ENCODE assay signal across 35 cellular contexts in the genomic region with DNA sequence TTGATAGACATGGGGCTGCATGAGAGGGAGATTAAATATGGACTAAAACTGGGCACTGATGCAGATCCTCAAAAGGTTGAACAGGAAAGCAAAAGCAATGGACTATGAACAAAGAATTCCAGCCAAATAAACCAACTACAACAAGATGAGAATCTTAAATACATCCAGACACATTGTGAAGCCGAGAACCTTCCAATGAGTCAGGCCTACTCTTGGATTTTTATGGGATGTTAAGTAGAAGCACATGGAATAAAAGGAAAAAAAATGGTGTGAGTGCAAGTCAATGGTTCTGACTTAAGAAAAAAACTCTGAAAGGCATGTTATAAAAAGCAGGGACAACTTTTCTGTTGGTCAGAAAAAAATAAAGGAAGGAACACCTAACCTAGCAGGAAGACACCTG.
"Had no signal": no experiment of that assay in that cellular context is flagged by ENCODE, and none has a peak within 500 bp of the region (broad histone marks: within the 10 kb centered on the region; RNA-seq: fewer than 3 reads in every experiment).

No MANE protein-coding gene starts in this region.

- H3K4me1 ChIP-seq: left lung, lower lobe of right lung, pancreas, prostate gland, thyroid gland, upper lobe of right lung had no signal

- H3K9me3 ChIP-seq: left lung, lower lobe of right lung, pancreas, prostate gland, thyroid gland, upper lobe of right lung had no signal

- H3K27ac ChIP-seq: brain microvascular endothelial cell, coronary artery, left lung, lower lobe of right lung, pancreas, prostate gland, thyroid gland, upper lobe of right lung, WERI-Rb-1 had no signal

- H3K27me3 Mint-ChIP-seq: activated CD4-positive, alpha-beta memory T cell treated with anti-CD3 and anti-CD28 coated beads for 36 hours; activated CD4-positive, alpha-beta T cell treated with anti-CD3 and anti-CD28 coated beads, Interleukin-2, amount 10 ng/mL, durations not matched to agents 24 days and 14 days; activated naive CD8-positive, alpha-beta T cell treated with anti-CD3 and anti-CD28 coated beads, Interleukin-2, amount 10 ng/mL, durations not matched to agents 7 days and 5 days; effector memory CD8-positive, alpha-beta T cell; naive thymus-derived CD8-positive, alpha-beta T cell; stimulated activated naive CD8-positive, alpha-beta T cell treated with anti-CD3 and anti-CD28 coated beads, Interleukin-15, Interleukin-2, amounts not matched to agents 100 ng/mL and 50 ng/mL, for 24 hours had no signal

- H3K27me3 ChIP-seq: brain microvascular endothelial cell, left lung, pancreas, thyroid gland, upper lobe of right lung had no signal

- DNase-seq: activated CD4-positive, alpha-beta memory T cell treated with anti-CD3 and anti-CD28 coated beads for 36 hours; activated CD4-positive, alpha-beta T cell treated with anti-CD3 and anti-CD28 coated beads, Interleukin-2, amount 10 ng/mL, durations not matched to agents 24 days and 14 days; activated CD4-positive, CD25-positive, alpha-beta regulatory T cell treated with anti-CD3 and anti-CD28 coated beads, Interleukin-2, amount 50 U/mL, for 72 hours; activated CD8-positive, alpha-beta memory T cell treated with anti-CD3 and anti-CD28 coated beads, Interleukin-2, amount 50 U/mL, for 4 hours; activated effector memory CD4-positive, alpha-beta T cell treated with anti-CD3 and anti-CD28 coated beads, Interleukin-2, amount 50 U/mL, for 16 hours; activated naive CD4-positive, alpha-beta T cell treated with anti-CD3 and anti-CD28 coated beads for 36 hours; activated naive CD8-positive, alpha-beta T cell treated with anti-CD3 and anti-CD28 coated beads, Interleukin-2, amount 10 ng/mL, durations not matched to agents 7 days and 5 days; activated T-cell treated with anti-CD3 and anti-CD28 coated beads, Interleukin-2, amount 50 U/mL, for 1 hour; amniotic stem cell; brain microvascular endothelial cell; effector memory CD8-positive, alpha-beta T cell; erythroblast; foreskin melanocyte; kidney glomerular epithelial cell; lower lobe of right lung; mesenchymal stem cell; naive thymus-derived CD8-positive, alpha-beta T cell; nucleus accumbens; pancreas; retina; stimulated activated CD4-positive, alpha-beta T cell treated with anti-CD3 and anti-CD28 coated beads, Interleukin-12 subunit alpha, Interleukin-12 subunit beta, amount 100 ng/mL, for 4 hours; stimulated activated CD4-positive, alpha-beta T cell treated with anti-CD3 and anti-CD28 coated beads, Interleukin-4, amount 100 ng/mL, for 24 hours; T1000; thyroid gland; upper lobe of right lung; WERI-Rb-1 had no signal

- H3K4me3 Mint-ChIP-seq: activated CD4-positive, alpha-beta memory T cell treated with anti-CD3 and anti-CD28 coated beads for 36 hours; activated CD4-positive, alpha-beta T cell treated with anti-CD3 and anti-CD28 coated beads, Interleukin-2, amount 10 ng/mL, durations not matched to agents 24 days and 14 days; activated naive CD4-positive, alpha-beta T cell treated with anti-CD3 and anti-CD28 coated beads for 36 hours; activated naive CD8-positive, alpha-beta T cell treated with anti-CD3 and anti-CD28 coated beads, Interleukin-2, amount 10 ng/mL, durations not matched to agents 7 days and 5 days; activated T-helper 1 cell treated with anti-CD3 and anti-CD28 coated beads, Interleukin-12 subunit alpha, Interleukin-12 subunit beta, Interleukin-2, Interleukin-4 antibody, amounts not matched to agents 30 ng/mL and 10 ng/mL and 1 ng/mL, durations not matched to agents 14 hours and 24 hours and 36 hours; effector memory CD8-positive, alpha-beta T cell; naive thymus-derived CD8-positive, alpha-beta T cell; neural crest cell; stimulated activated effector memory CD8-positive, alpha-beta T cell treated with anti-CD3 and anti-CD28 coated beads, Interleukin-12 subunit alpha, Interleukin-12 subunit beta, amount 100 ng/mL, for 72 hours; stimulated activated naive CD8-positive, alpha-beta T cell treated with anti-CD3 and anti-CD28 coated beads, Interleukin-15, Interleukin-2, amounts not matched to agents 100 ng/mL and 50 ng/mL, for 24 hours had no signal

- H3K27ac Mint-ChIP-seq: activated CD4-positive, alpha-beta memory T cell treated with anti-CD3 and anti-CD28 coated beads for 36 hours; activated CD4-positive, alpha-beta T cell treated with anti-CD3 and anti-CD28 coated beads, Interleukin-2, amount 10 ng/mL, durations not matched to agents 24 days and 14 days; activated naive CD4-positive, alpha-beta T cell treated with anti-CD3 and anti-CD28 coated beads for 36 hours; activated naive CD8-positive, alpha-beta T cell treated with anti-CD3 and anti-CD28 coated beads, Interleukin-2, amount 10 ng/mL, durations not matched to agents 7 days and 5 days; activated T-helper 1 cell treated with anti-CD3 and anti-CD28 coated beads, Interleukin-12 subunit alpha, Interleukin-12 subunit beta, Interleukin-2, Interleukin-4 antibody, amounts not matched to agents 30 ng/mL and 10 ng/mL and 1 ng/mL, durations not matched to agents 14 hours and 24 hours and 36 hours; effector memory CD8-positive, alpha-beta T cell; stimulated activated effector memory CD8-positive, alpha-beta T cell treated with anti-CD3 and anti-CD28 coated beads, Interleukin-12 subunit alpha, Interleukin-12 subunit beta, amount 100 ng/mL, for 72 hours; stimulated activated naive CD8-positive, alpha-beta T cell treated with anti-CD3 and anti-CD28 coated beads, Interleukin-15, Interleukin-2, amounts not matched to agents 100 ng/mL and 50 ng/mL, for 24 hours had no signal

- ATAC-seq: effector memory CD8-positive, alpha-beta T cell; left lung; lower lobe of right lung; naive thymus-derived CD8-positive, alpha-beta T cell; pancreas; sciatic nerve; stimulated activated effector memory CD8-positive, alpha-beta T cell treated with anti-CD3 and anti-CD28 coated beads, Interleukin-12 subunit alpha, Interleukin-12 subunit beta, amount 100 ng/mL, for 72 hours; upper lobe of right lung had no signal

- H3K9me3 Mint-ChIP-seq: activated CD4-positive, alpha-beta memory T cell treated with anti-CD3 and anti-CD28 coated beads for 36 hours; activated CD4-positive, alpha-beta T cell treated with anti-CD3 and anti-CD28 coated beads, Interleukin-2, amount 10 ng/mL, durations not matched to agents 24 days and 14 days; activated naive CD4-positive, alpha-beta T cell treated with anti-CD3 and anti-CD28 coated beads for 36 hours; activated naive CD8-positive, alpha-beta T cell treated with anti-CD3 and anti-CD28 coated beads, Interleukin-2, amount 10 ng/mL, durations not matched to agents 7 days and 5 days; activated T-helper 1 cell treated with anti-CD3 and anti-CD28 coated beads, Interleukin-12 subunit alpha, Interleukin-12 subunit beta, Interleukin-2, Interleukin-4 antibody, amounts not matched to agents 30 ng/mL and 10 ng/mL and 1 ng/mL, durations not matched to agents 14 hours and 24 hours and 36 hours; effector memory CD8-positive, alpha-beta T cell; naive thymus-derived CD8-positive, alpha-beta T cell; neural crest cell; stimulated activated effector memory CD8-positive, alpha-beta T cell treated with anti-CD3 and anti-CD28 coated beads, Interleukin-12 subunit alpha, Interleukin-12 subunit beta, amount 100 ng/mL, for 72 hours; stimulated activated naive CD8-positive, alpha-beta T cell treated with anti-CD3 and anti-CD28 coated beads, Interleukin-15, Interleukin-2, amounts not matched to agents 100 ng/mL and 50 ng/mL, for 24 hours had no signal

- H3K36me3 ChIP-seq: brain microvascular endothelial cell, pancreas, prostate gland, thyroid gland, WERI-Rb-1 had no signal

- H3K36me3 Mint-ChIP-seq: stimulated activated effector memory CD8-positive, alpha-beta T cell treated with anti-CD3 and anti-CD28 coated beads, Interleukin-12 subunit alpha, Interleukin-12 subunit beta, amount 100 ng/mL, for 72 hours had no signal

- H3K4me1 Mint-ChIP-seq: activated CD4-positive, alpha-beta T cell treated with anti-CD3 and anti-CD28 coated beads, Interleukin-2, amount 10 ng/mL, durations not matched to agents 24 days and 14 days; activated naive CD8-positive, alpha-beta T cell treated with anti-CD3 and anti-CD28 coated beads, Interleukin-2, amount 10 ng/mL, durations not matched to agents 7 days and 5 days; stimulated activated effector memory CD8-positive, alpha-beta T cell treated with anti-CD3 and anti-CD28 coated beads, Interleukin-12 subunit alpha, Interleukin-12 subunit beta, amount 100 ng/mL, for 72 hours had no signal

- H3K4me3 ChIP-seq: coronary artery, left lung, lower lobe of right lung, pancreas, prostate gland, skin epidermis, thyroid gland, upper lobe of right lung had no signal
